In the genomic region with DNA sequence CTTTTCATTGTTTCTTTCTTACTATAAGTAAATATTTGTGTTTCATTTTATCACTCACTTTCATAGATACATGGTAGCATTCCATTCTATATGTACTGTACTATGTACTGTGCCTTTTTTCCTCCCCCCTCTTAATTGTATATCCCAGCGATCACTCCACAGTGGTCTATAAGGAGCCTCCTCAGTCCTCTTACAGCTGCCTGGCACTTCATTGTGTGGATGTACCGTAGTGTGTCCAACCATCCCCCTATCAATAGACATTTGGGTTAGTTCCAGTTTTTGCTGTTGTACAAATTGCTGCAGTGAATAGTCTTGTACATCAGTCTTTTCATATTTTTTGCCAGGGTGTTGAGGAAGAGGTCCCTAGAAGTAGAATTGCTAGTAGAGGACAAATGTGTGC, we compare ENCODE assay signal across 33 cellular contexts. TPM values are rescaled to one million over a fixed set of nuclear protein-coding genes. Genes with fewer than 3 reads are reported as not detected.
"Had no signal": no experiment of that assay in that cellular context is flagged by ENCODE, and none has a peak within 500 bp of the region (broad histone marks: within the 10 kb centered on the region; RNA-seq: fewer than 3 reads in every experiment).

No MANE protein-coding gene starts in this region.

- H2AFZ ChIP-seq: parathyroid adenoma had no signal

- H3K36me3 ChIP-seq: adrenal gland had no signal

- H3K4me2 ChIP-seq: smooth muscle cell had no signal

- H3K79me2 ChIP-seq: parathyroid adenoma had no signal

- H3K4me3 ChIP-seq: adrenal gland, body of pancreas, esophagus muscularis mucosa, heart left ventricle, psoas muscle, smooth muscle cell, upper lobe of right lung had no signal

- ATAC-seq: activated CD4-positive, CD25-positive, alpha-beta regulatory T cell treated with anti-CD3 and anti-CD28 coated beads, Interleukin-2, amount 50 U/mL, for 24 hours; activated T-cell treated with anti-CD3 and anti-CD28 coated beads, Interleukin-2, amount 50 U/mL, for 4 hours; activated T-helper 17 cell treated with anti-CD3 and anti-CD28 coated beads, Interleukin-2, amount 50 U/mL, for 72 hours; body of pancreas; foreskin keratinocyte; heart left ventricle; naive thymus-derived CD8-positive, alpha-beta T cell; psoas muscle; stimulated activated memory B cell treated with anti-CD40 and anti-IgM and Interleukin-4, amounts not matched to agents 10 μg/mL and 1 μg/mL and 100 μg/mL, for 72 hours; stimulated activated naive CD8-positive, alpha-beta T cell treated with anti-CD3 and anti-CD28 coated beads, Interleukin-15, amount 100 ng/mL, for 72 hours; upper lobe of right lung had no signal

- H3K9me3 ChIP-seq: adrenal gland, body of pancreas, esophagus muscularis mucosa, heart left ventricle, psoas muscle, upper lobe of right lung had no signal

- H3K27me3 ChIP-seq: adrenal gland, body of pancreas, esophagus muscularis mucosa, foreskin keratinocyte, heart left ventricle, upper lobe of right lung had no signal

- H3K27ac ChIP-seq: adrenal gland, body of pancreas, esophagus muscularis mucosa, foreskin keratinocyte, heart left ventricle, parathyroid adenoma, psoas muscle, upper lobe of right lung, WERI-Rb-1 had no signal

- DNase-seq: activated CD4-positive, alpha-beta memory T cell treated with anti-CD3 and anti-CD28 coated beads, Interleukin-2, amount 10 ng/mL, durations not matched to agents 7 days and 5 days; activated CD4-positive, alpha-beta T cell treated with anti-CD3 and anti-CD28 coated beads for 48 hours; activated naive CD4-positive, alpha-beta T cell; activated naive CD8-positive, alpha-beta T cell treated with anti-CD3 and anti-CD28 coated beads for 36 hours; activated T-cell treated with anti-CD3 and anti-CD28 coated beads, Interleukin-2, amount 50 U/mL, for 4 hours; adrenal gland; aorta; body of pancreas; dermis blood vessel endothelial cell; effector CD4-positive, alpha-beta T cell; foreskin keratinocyte; heart left ventricle; hypothalamus; immature natural killer cell; midbrain; naive thymus-derived CD8-positive, alpha-beta T cell; nucleus accumbens; psoas muscle; stimulated activated CD4-positive, alpha-beta T cell treated with anti-CD3 and anti-CD28 coated beads, Interleukin-1b, Interleukin-23, amount 100 ng/mL, for 48 hours; stimulated activated CD4-positive, alpha-beta T cell treated with anti-CD3 and anti-CD28 coated beads, Interleukin-4, amount 100 ng/mL, for 4 hours; stimulated activated CD8-positive, alpha-beta memory T cell treated with anti-CD3 and anti-CD28 coated beads, Interleukin-4, amount 100 ng/mL, for 48 hours; stimulated activated naive CD8-positive, alpha-beta T cell treated with anti-CD3 and anti-CD28 coated beads, Interleukin-15, amount 100 ng/mL, for 72 hours; substantia nigra; T-helper 9 cell; upper lobe of right lung; WERI-Rb-1 had no signal

- H3K9ac ChIP-seq: parathyroid adenoma had no signal

- H3K4me1 ChIP-seq: adrenal gland, body of pancreas, esophagus muscularis mucosa, parathyroid adenoma, psoas muscle, upper lobe of right lung had no signal

RNA-seq across cellular contexts. Expression of a gene that starts 21.4 kb away (rescaled TPM):
- total RNA-seq: activated CD4-positive, alpha-beta memory T cell treated with anti-CD3 and anti-CD28 coated beads, Interleukin-2, amount 10 ng/mL, durations not matched to agents 7 days and 5 days; activated naive CD8-positive, alpha-beta T cell treated with anti-CD3 and anti-CD28 coated beads for 36 hours; activated T-cell treated with anti-CD3 and anti-CD28 coated beads, Interleukin-2, amount 50 U/mL, for 4 hours; activated T-helper 17 cell treated with anti-CD3 and anti-CD28 coated beads, Interleukin-2, amount 50 U/mL, for 72 hours; body of pancreas; foreskin keratinocyte; lower leg skin; naive thymus-derived CD8-positive, alpha-beta T cell; smooth muscle cell; upper lobe of right lung had no signal
- polyA plus RNA-seq: aorta; foreskin keratinocyte; immature natural killer cell; naive thymus-derived CD8-positive, alpha-beta T cell had no signal

RNA-seq across cellular contexts. Expression of a gene that starts 33.7 kb away (rescaled TPM):
- total RNA-seq: body of pancreas, dermis blood vessel endothelial cell, esophagus muscularis mucosa, smooth muscle cell had no signal
- polyA plus RNA-seq: foreskin keratinocyte had no signal
